ENCODE assay signal across 26 cellular contexts in the genomic region with DNA sequence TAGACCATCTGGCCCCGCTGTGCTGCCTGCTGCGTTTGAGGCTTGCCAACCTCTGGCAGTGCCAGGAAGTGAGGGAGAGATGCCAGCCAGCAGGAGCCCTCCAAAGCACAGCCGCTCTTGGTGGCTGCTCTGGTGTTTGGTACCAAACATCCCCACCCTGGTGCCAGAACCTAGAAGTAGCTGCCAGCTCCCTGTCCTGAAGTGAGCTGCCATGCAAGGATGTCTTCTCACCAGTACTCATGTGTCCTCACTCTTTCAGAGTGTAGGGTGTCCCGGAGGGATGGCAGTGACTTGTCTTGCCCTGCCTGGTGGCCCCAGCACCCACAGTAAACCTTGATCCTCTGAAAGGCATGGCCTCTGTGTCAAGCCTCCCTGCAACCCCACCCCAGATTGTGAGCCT. TPM values are rescaled to one million over a fixed set of nuclear protein-coding genes. Genes with fewer than 3 reads are reported as not detected.
DNase-seq lines count a peak whose midpoint lies in the region; ATAC-seq and TF ChIP-seq lines count a peak whose summit lies in the region.
"Had no signal": no experiment of that assay in that cellular context is flagged by ENCODE, and none has a peak within 500 bp of the region (broad histone marks: within the 10 kb centered on the region; RNA-seq: fewer than 3 reads in every experiment).

No MANE protein-coding gene starts in this region.

- peak; percentile 8 for DNase-seq in activated CD8-positive, alpha-beta T cell treated with anti-CD3 and anti-CD28 coated beads, Interleukin-2, amount 10 ng/mL, durations not matched to agents 7 days and 5 days
- no peak for DNase-seq in activated CD8-positive, alpha-beta T cell treated with anti-CD3 and anti-CD28 coated beads for 36 hours
- no peak for DNase-seq in RWPE1 (ENCODE audit: low spot score)
- DNase-seq in inferior parietal cortex (ENCODE audit: extremely low spot score), result peak; percentile 8
- DNase-seq in spleen, result peak; percentile 59
- DNase-seq in stimulated activated naive CD4-positive, alpha-beta T cell treated with Interleukin-2 at 50 U/mL for 16 hours (lab: John Stamatoyannopoulos, UW), result no peak
- no peak for DNase-seq in NCI-H774 (lab: John Stamatoyannopoulos, UW)
- no peak for DNase-seq in GM13977 (ENCODE audit: low spot score)
- DNase-seq: activated CD4-positive, alpha-beta T cell treated with anti-CD3 and anti-CD28 coated beads for 4 hours; activated T-cell treated with anti-CD3 and anti-CD28 coated beads, Interleukin-2, amount 50 U/mL, for 1 hour; cortex of kidney; DMS53; kidney; NCI-H187 treated with DMSO at 0.1 percent for 48 hours; NCI-H345; nephron progenitor cell; stimulated activated CD4-positive, alpha-beta T cell treated with anti-CD3 and anti-CD28 coated beads, Interleukin-4, amount 100 ng/mL, for 4 hours; SW 1271 had no signal

- in situ Hi-C loops in GM13977 (cut with MboI; ENCODE audit: low pct_unique_long_range_greater_than_20kb, low sequenced_read_pairs, unreplicated experiment), result no loop called here

- 70 to 100% (median 91%) methylated on average over 3 to 4 of the region's 4 CpGs for WGBS in spleen, 5 donors

- no peaks in the 10 kb centered on the region for H3K27me3 Mint-ChIP-seq in activated CD8-positive, alpha-beta T cell treated with anti-CD3 and anti-CD28 coated beads, Interleukin-2, amount 10 ng/mL, durations not matched to agents 7 days and 5 days (ENCODE audit: low read depth)
- no peaks in the 10 kb centered on the region for H3K27me3 Mint-ChIP-seq in activated CD8-positive, alpha-beta T cell treated with anti-CD3 and anti-CD28 coated beads for 36 hours

- H3K4me1 Mint-ChIP-seq in activated CD8-positive, alpha-beta T cell treated with anti-CD3 and anti-CD28 coated beads, Interleukin-2, amount 10 ng/mL, durations not matched to agents 7 days and 5 days (ENCODE audit: low read depth), result no peaks in the 10 kb centered on the region
- H3K4me1 Mint-ChIP-seq in activated CD8-positive, alpha-beta T cell treated with anti-CD3 and anti-CD28 coated beads for 36 hours (ENCODE audit: low read depth), result no peaks in the 10 kb centered on the region

- H3K27me3 ChIP-seq in spleen (replicated peaks in 1 of 7), result no peaks in the 10 kb centered on the region

- H3K9me3 ChIP-seq in spleen, result peaks cover 0 to 4% (median 0%) of the 10 kb centered on the region in 8 donors
- H3K9me3 ChIP-seq: A549 had no signal

- POLR2A ChIA-PET in activated CD8-positive, alpha-beta T cell treated with anti-CD3 and anti-CD28 coated beads, Interleukin-2, amount 10 ng/mL, durations not matched to agents 7 days and 5 days (lab: Charles Lee), result no interaction called here
- POLR2A ChIA-PET in activated CD8-positive, alpha-beta T cell treated with anti-CD3 and anti-CD28 coated beads for 36 hours (lab: Charles Lee), result no interaction called here
- POLR2A ChIA-PET in RWPE1 (lab: Yijun Ruan, JAX; ENCODE audit: low non-redundant PET), result no interaction called here

- H3K4me1 ChIP-seq in spleen, result peaks cover 0 to 8% (median 0%) of the 10 kb centered on the region in 6 donors
- H3K4me1 ChIP-seq: A549 had no signal

- no peak for ATAC-seq in activated CD8-positive, alpha-beta T cell treated with anti-CD3 and anti-CD28 coated beads, Interleukin-2, amount 10 ng/mL, durations not matched to agents 7 days and 5 days
- ATAC-seq in activated CD8-positive, alpha-beta T cell treated with anti-CD3 and anti-CD28 coated beads for 36 hours, result no peak
- ATAC-seq: activated naive CD4-positive, alpha-beta T cell treated with anti-CD3 and anti-CD28 coated beads, Interleukin-2, amount 50 U/mL, for 72 hours; HCT116 had no signal

- TF ChIP-seq CTCF in activated CD8-positive, alpha-beta T cell treated with anti-CD3 and anti-CD28 coated beads for 36 hours (IDR thresholded peaks at IDR 0.05), result no peak
- TF ChIP-seq CTCF in RWPE1 (conservative IDR thresholded peaks at IDR 0.05; ENCODE audit: low read depth) (no peak), spleen (IDR thresholded peaks at IDR 0.05 in 8 of 11, conservative IDR thresholded peaks at IDR 0.05 in 3 of 11) (no peak), GM13977 (IDR thresholded peaks at IDR 0.05; ENCODE audit: extremely low read depth, insufficient read depth, missing control alignments) (no peak)

- H3K36me3 ChIP-seq in spleen, result peaks cover 0 to 82% (median 27%) of the 10 kb centered on the region in 6 donors

- CTCF ChIA-PET in activated CD8-positive, alpha-beta T cell treated with anti-CD3 and anti-CD28 coated beads, Interleukin-2, amount 10 ng/mL, durations not matched to agents 7 days and 5 days (lab: Charles Lee), result no interaction called here
- CTCF ChIA-PET in activated CD8-positive, alpha-beta T cell treated with anti-CD3 and anti-CD28 coated beads for 36 hours (lab: Charles Lee), result no interaction called here
- CTCF ChIA-PET in RWPE1 (lab: Yijun Ruan, JAX), result no interaction called here

- H3K36me3 Mint-ChIP-seq in activated CD8-positive, alpha-beta T cell treated with anti-CD3 and anti-CD28 coated beads, Interleukin-2, amount 10 ng/mL, durations not matched to agents 7 days and 5 days (ENCODE audit: low read depth), result no peaks in the 10 kb centered on the region
- H3K36me3 Mint-ChIP-seq in activated CD8-positive, alpha-beta T cell treated with anti-CD3 and anti-CD28 coated beads for 36 hours (ENCODE audit: low read depth), result no peaks in the 10 kb centered on the region
- H3K36me3 Mint-ChIP-seq: activated naive CD4-positive, alpha-beta T cell treated with anti-CD3 and anti-CD28 coated beads, Interleukin-2, amount 50 U/mL, for 72 hours had no signal

- H3K27ac Mint-ChIP-seq in activated CD8-positive, alpha-beta T cell treated with anti-CD3 and anti-CD28 coated beads, Interleukin-2, amount 10 ng/mL, durations not matched to agents 7 days and 5 days, result no peak overlapping the region
- no peak overlapping the region for H3K27ac Mint-ChIP-seq in activated CD8-positive, alpha-beta T cell treated with anti-CD3 and anti-CD28 coated beads for 36 hours
- H3K27ac Mint-ChIP-seq: activated naive CD4-positive, alpha-beta T cell treated with anti-CD3 and anti-CD28 coated beads, Interleukin-2, amount 50 U/mL, for 72 hours; nephron progenitor cell had no signal

- no peak for TF ChIP-seq POLR2A in spleen (IDR thresholded peaks at IDR 0.05)

- no peak overlapping the region for H3K4me3 Mint-ChIP-seq in activated CD8-positive, alpha-beta T cell treated with anti-CD3 and anti-CD28 coated beads, Interleukin-2, amount 10 ng/mL, durations not matched to agents 7 days and 5 days
- H3K4me3 Mint-ChIP-seq in activated CD8-positive, alpha-beta T cell treated with anti-CD3 and anti-CD28 coated beads for 36 hours, result no peak overlapping the region
- H3K4me3 Mint-ChIP-seq: nephron progenitor cell had no signal

- intact Hi-C loops in activated CD8-positive, alpha-beta T cell treated with anti-CD3 and anti-CD28 coated beads for 36 hours (cut with micrococcal nuclease), result no loop called here
- intact Hi-C loops in spleen (cut with DNase I; ENCODE audit: low total_unique reads), result no loop called here

- H3K9me3 Mint-ChIP-seq in activated CD8-positive, alpha-beta T cell treated with anti-CD3 and anti-CD28 coated beads, Interleukin-2, amount 10 ng/mL, durations not matched to agents 7 days and 5 days (ENCODE audit: insufficient read depth), result no peaks in the 10 kb centered on the region
- H3K9me3 Mint-ChIP-seq in activated CD8-positive, alpha-beta T cell treated with anti-CD3 and anti-CD28 coated beads for 36 hours, result no peaks in the 10 kb centered on the region
- H3K9me3 Mint-ChIP-seq: activated naive CD4-positive, alpha-beta T cell treated with anti-CD3 and anti-CD28 coated beads, Interleukin-2, amount 50 U/mL, for 72 hours; nephron progenitor cell had no signal

- peak overlapping the region; percentile 5; the same call in 1 of the 2 replicates for H3K27ac ChIP-seq in RWPE1
- H3K27ac ChIP-seq in spleen, result no peak overlapping the region
- H3K27ac ChIP-seq: A549, C4-2B had no signal

- H3K4me3 ChIP-seq in spleen, result no peak overlapping the region
- H3K4me3 ChIP-seq: A549, smooth muscle cell had no signal

RNA-seq across cellular contexts. Expression of a gene that starts 43.4 kb away (rescaled TPM):
- total RNA-seq in activated CD8-positive, alpha-beta T cell treated with anti-CD3 and anti-CD28 coated beads, Interleukin-2, amount 10 ng/mL, durations not matched to agents 7 days and 5 days, result not detected
- not detected for total RNA-seq in activated CD8-positive, alpha-beta T cell treated with anti-CD3 and anti-CD28 coated beads for 36 hours
- 1 to 10 TPM in 1 of 7 donors, not detected in 6; 1.6 TPM for total RNA-seq in spleen
- polyA plus RNA-seq in spleen, result under 1 TPM in 2 of 3 donors, not detected in 1; 0.09 to 0.12 TPM
- total RNA-seq: activated naive CD4-positive, alpha-beta T cell treated with anti-CD3 and anti-CD28 coated beads, Interleukin-2, amount 50 U/mL, for 72 hours; fibroblast of villous mesenchyme; MCF 10A; pulmonary artery endothelial cell; smooth muscle cell had no signal

Comparison
In these comparisons a context has a peak if more than half of its experiments do, and no peak if none do; other contexts are left out.
1. DNase-seq: peak in activated CD8-positive, alpha-beta T cell treated with anti-CD3 and anti-CD28 coated beads, Interleukin-2, amount 10 ng/mL, durations not matched to agents 7 days and 5 days (single experiment), inferior parietal cortex (single experiment) and spleen (single experiment); none in activated CD8-positive, alpha-beta T cell treated with anti-CD3 and anti-CD28 coated beads for 36 hours (single experiment), RWPE1 (single experiment), stimulated activated naive CD4-positive, alpha-beta T cell treated with Interleukin-2 at 50 U/mL for 16 hours (single experiment), NCI-H774 (single experiment) and GM13977 (single experiment).